Comparison of ENCODE assay signal across 19 cellular contexts in the genomic region with DNA sequence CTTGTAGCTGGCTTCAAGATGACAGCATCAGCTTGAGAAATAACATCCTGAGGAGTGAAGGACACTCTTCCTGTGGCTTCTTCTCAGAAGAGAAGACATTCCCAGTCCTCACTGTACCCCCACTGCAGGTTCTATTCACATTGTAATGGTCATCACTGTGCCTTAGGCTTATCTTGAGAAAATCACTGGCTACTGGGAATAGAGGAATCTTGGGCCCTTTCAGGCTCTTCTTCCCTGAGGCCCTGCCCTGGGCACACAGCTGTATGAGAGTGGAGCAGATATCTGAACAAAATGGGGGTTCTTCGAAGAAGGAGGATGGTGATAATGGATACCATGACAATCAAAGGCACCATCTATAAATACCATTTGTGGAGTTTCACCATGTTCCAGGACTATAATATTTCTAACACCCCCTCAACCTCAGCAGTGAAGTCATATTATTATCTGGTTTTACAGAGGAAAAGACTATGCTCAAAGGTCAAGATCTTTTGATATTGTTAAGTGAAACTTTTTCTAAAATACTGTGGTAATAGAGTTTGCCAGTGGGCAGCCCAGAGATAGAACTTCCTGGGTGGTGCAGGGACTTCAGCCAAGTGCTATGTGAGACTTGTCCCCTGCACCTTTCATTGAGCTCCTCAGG.
DNase-seq lines count a peak whose midpoint lies in the region; ATAC-seq, FAIRE-seq and TF ChIP-seq lines count a peak whose summit lies in the region.
"Had no signal": no experiment of that assay in that cellular context is flagged by ENCODE, and none has a peak within 500 bp of the region (broad histone marks: within the 10 kb centered on the region; RNA-seq: fewer than 3 reads in every experiment).

No MANE protein-coding gene starts in this region.

- POLR2A ChIA-PET in HepG2 (lab: Yijun Ruan, JAX) = no interaction called here

- intact Hi-C loops in activated CD4-positive, alpha-beta T cell treated with anti-CD3 and anti-CD28 coated beads, Interleukin-2, amount 10 ng/mL, durations not matched to agents 24 days and 14 days (cut with micrococcal nuclease) = no loop called here
- intact Hi-C loops in HepG2 (cut with micrococcal nuclease; ENCODE audit: unreplicated experiment) = no loop called here
- intact Hi-C loops in right lobe of liver (cut with DNase I) = no loop called here

- no peaks in the 10 kb centered on the region for H3K36me3 Mint-ChIP-seq in activated CD4-positive, alpha-beta T cell treated with anti-CD3 and anti-CD28 coated beads, Interleukin-2, amount 10 ng/mL, durations not matched to agents 24 days and 14 days (ENCODE audit: low read depth)

- H3K4me3 ChIP-seq in HepG2 (replicated peaks in 1 of 3; ENCODE audit: insufficient read depth in 1 of 3, low read depth in 2 of 3, low read length in 3 of 3) = no peak overlapping the region
- H3K4me3 ChIP-seq in right lobe of liver = no peak overlapping the region
- no peak overlapping the region for H3K4me3 ChIP-seq in mesenchymal stem cell (ENCODE audit: insufficient read depth in 1 of 2, low read depth in 1 of 2, low read length in 2 of 2)
- no peak overlapping the region for H3K4me3 ChIP-seq in subcutaneous abdominal adipose tissue (ENCODE audit: low read depth in 1 of 5, low read length in 5 of 5)
- H3K4me3 ChIP-seq: A549, GM23338 had no signal

- no peak for TF ChIP-seq RAD21 in HepG2 (CRISPR knock-in tag; IDR thresholded peaks at IDR 0.05)

- H2AFZ ChIP-seq in HepG2 (ENCODE audit: low read length) (no peak overlapping the region), mesenchymal stem cell (ENCODE audit: low read depth, low read length) (no peak overlapping the region)
- H2AFZ ChIP-seq: GM23338 had no signal

- H3K9me3 Mint-ChIP-seq in activated CD4-positive, alpha-beta T cell treated with anti-CD3 and anti-CD28 coated beads, Interleukin-2, amount 10 ng/mL, durations not matched to agents 24 days and 14 days = peaks cover 3% of the 10 kb centered on the region
- H3K9me3 Mint-ChIP-seq: CD4-positive, alpha-beta T cell; GM23338 had no signal

- no peak overlapping the region for H3K9ac ChIP-seq in HepG2 (ENCODE audit: insufficient read depth, low read depth, low read length)
- no peak overlapping the region for H3K9ac ChIP-seq in mesenchymal stem cell (ENCODE audit: low read length)
- no peak overlapping the region for H3K9ac ChIP-seq in subcutaneous abdominal adipose tissue (ENCODE audit: low read length in 5 of 5)

- H2BK12ac ChIP-seq in mesenchymal stem cell (ENCODE audit: low read length in 2 of 2) = no peak overlapping the region

- BruUV-seq in HepG2 (replicated peaks; lab: Mats Ljungman, UMichigan) = no TSS peak

- no peak overlapping the region for H2BK120ac ChIP-seq in mesenchymal stem cell (ENCODE audit: low read depth, low read length)

- ATAC-seq in HepG2 = no peak
- ATAC-seq in right lobe of liver = no peak
- no peak for ATAC-seq in HG03378 (IDR thresholded peaks at IDR 0.05; ENCODE audit: unreplicated experiment)
- ATAC-seq: A549, GM23338 had no signal

- DNase-seq in activated CD4-positive, alpha-beta T cell treated with anti-CD3 and anti-CD28 coated beads, Interleukin-2, amount 10 ng/mL, durations not matched to agents 24 days and 14 days = no peak
- no peak for DNase-seq in activated CD4-positive, alpha-beta T cell treated with anti-CD3 and anti-CD28 coated beads for 48 hours
- DNase-seq in HepG2 (ENCODE audit: low spot score) (no peak), right lobe of liver (no peak), mesenchymal stem cell (no peak), DMS153 (lab: John Stamatoyannopoulos, UW) (no peak)
- DNase-seq: AML-193; CD4-positive, alpha-beta T cell; DMS79 treated with DMSO at 0.1 percent for 48 hours; GF-D8; HCEC 1CT had no signal

- no peak overlapping the region for H2AK5ac ChIP-seq in mesenchymal stem cell (ENCODE audit: low read length, severe bottlenecking)

- H3K4me3 Mint-ChIP-seq in activated CD4-positive, alpha-beta T cell treated with anti-CD3 and anti-CD28 coated beads, Interleukin-2, amount 10 ng/mL, durations not matched to agents 24 days and 14 days = no peak overlapping the region
- H3K4me3 Mint-ChIP-seq: CD4-positive, alpha-beta T cell; GM23338 had no signal

- no peak overlapping the region for H3K27ac ChIP-seq in HepG2 (ENCODE audit: extremely low read length, insufficient read depth, low read length)
- no peak overlapping the region for H3K27ac ChIP-seq in right lobe of liver
- no peak overlapping the region for H3K27ac ChIP-seq in mesenchymal stem cell (ENCODE audit: low read length, poor library complexity, severe bottlenecking)
- peak overlapping the region; percentile 86 for H3K27ac ChIP-seq in subcutaneous abdominal adipose tissue (ENCODE audit: low read depth, low read length)
- H3K27ac ChIP-seq: 22Rv1, A549, C4-2B had no signal

- in situ Hi-C loops in HepG2 (cut with HindIII; ENCODE audit: extremely low pct_ligation_motif_present, low pct_unique_long_range_greater_than_20kb) = no loop called here

- H3K4me1 ChIP-seq in HepG2 (ENCODE audit: insufficient read depth, low read length) (peaks cover 26% of the 10 kb centered on the region), right lobe of liver (peaks cover 0 to 6% (median 0%) of the 10 kb centered on the region in 4 donors), mesenchymal stem cell (ENCODE audit: control insufficient read depth, insufficient read depth, low read depth, low read length) (peaks cover 3% of the 10 kb centered on the region), subcutaneous abdominal adipose tissue (ENCODE audit: control insufficient read depth in 5 of 5, insufficient read depth in 5 of 5, low read length in 5 of 5) (peaks cover 7 to 51% (median 40%) of the 10 kb centered on the region in 5 donors)
- H3K4me1 ChIP-seq: A549 had no signal

- H3K9me3 ChIP-seq in HepG2 (ENCODE audit: low read length) (no peaks in the 10 kb centered on the region), right lobe of liver (no peaks in the 10 kb centered on the region), mesenchymal stem cell (ENCODE audit: control insufficient read depth, low read length) (no peaks in the 10 kb centered on the region), subcutaneous abdominal adipose tissue (ENCODE audit: control insufficient read depth in 5 of 5, low read length in 5 of 5) (no peaks in the 10 kb centered on the region)
- H3K9me3 ChIP-seq: A549 had no signal

- H4K20me1 ChIP-seq in HepG2 (ENCODE audit: insufficient read depth, low read length) = no peaks in the 10 kb centered on the region

- H3K27me3 ChIP-seq in HepG2 (ENCODE audit: control insufficient read depth in 1 of 2, insufficient read depth in 2 of 2, low read length in 2 of 2) = peaks cover 4 to 25% of the 10 kb centered on the region in 2 experiments; a peak in 4 of 5 replicates
- no peaks in the 10 kb centered on the region for H3K27me3 ChIP-seq in right lobe of liver
- no peaks in the 10 kb centered on the region for H3K27me3 ChIP-seq in mesenchymal stem cell (ENCODE audit: control insufficient read depth in 1 of 2, insufficient read depth in 1 of 2, low read length in 2 of 2)
- no peaks in the 10 kb centered on the region for H3K27me3 ChIP-seq in subcutaneous abdominal adipose tissue (ENCODE audit: control insufficient read depth in 5 of 5, insufficient read depth in 4 of 5, low read length in 5 of 5)

- H3K79me2 ChIP-seq in HepG2 (ENCODE audit: insufficient read depth, low read length) = no peaks in the 10 kb centered on the region

- no peak overlapping the region for H4K8ac ChIP-seq in mesenchymal stem cell (ENCODE audit: low read length)

- no peak overlapping the region for H2BK5ac ChIP-seq in mesenchymal stem cell (ENCODE audit: low read depth, low read length, poor library complexity, severe bottlenecking)

- no peak overlapping the region for H4K91ac ChIP-seq in mesenchymal stem cell (ENCODE audit: low read length)

- peak overlapping the region in 1 of 2 experiments; percentile 36 for H3K4ac ChIP-seq in mesenchymal stem cell (ENCODE audit: low read depth in 1 of 2, low read length in 2 of 2)

- H3K79me1 ChIP-seq in mesenchymal stem cell (replicated peaks; ENCODE audit: low read length, poor library complexity, severe bottlenecking) = no peaks in the 10 kb centered on the region

- TF ChIP-seq EP300 in HepG2 (IDR thresholded peaks at IDR 0.05; ENCODE audit: low read depth in 2 of 2, low read length in 2 of 2) (no peak), HepG2 (CRISPR knock-in tag; IDR thresholded peaks at IDR 0.05; ENCODE audit: borderline replicate concordance) (no peak)

- TF ChIP-seq CTCF in HepG2 (CRISPR knock-in tag; IDR thresholded peaks at IDR 0.05) (no peak), right lobe of liver (IDR thresholded peaks at IDR 0.05) (no peak)

- no peak overlapping the region for H3K23ac ChIP-seq in mesenchymal stem cell (ENCODE audit: low read length in 2 of 2)

- no peak for FAIRE-seq in HepG2 (lab: Jason Lieb, UNC)
- FAIRE-seq: A549, H54, HTR-8/SVneo had no signal

- H3K4me2 ChIP-seq in HepG2 (ENCODE audit: low read depth, low read length) = peak overlapping the region; percentile 70
- H3K4me2 ChIP-seq in mesenchymal stem cell (ENCODE audit: low read length, poor library complexity, severe bottlenecking) = no peak overlapping the region
- H3K4me2 ChIP-seq: A549, GM23338 had no signal

- H3K27me3 Mint-ChIP-seq in activated CD4-positive, alpha-beta T cell treated with anti-CD3 and anti-CD28 coated beads, Interleukin-2, amount 10 ng/mL, durations not matched to agents 24 days and 14 days = no peaks in the 10 kb centered on the region
- H3K27me3 Mint-ChIP-seq: CD4-positive, alpha-beta T cell had no signal

- H3K36me3 ChIP-seq in HepG2 (replicated peaks in 1 of 2; ENCODE audit: control insufficient read depth in 1 of 2, insufficient read depth in 2 of 2, low read length in 2 of 2) (no peaks in the 10 kb centered on the region), right lobe of liver (no peaks in the 10 kb centered on the region), mesenchymal stem cell (ENCODE audit: control insufficient read depth in 1 of 2, insufficient read depth in 2 of 2, low read depth in 1 of 2, low read length in 2 of 2) (no peaks in the 10 kb centered on the region), subcutaneous abdominal adipose tissue (ENCODE audit: control insufficient read depth in 5 of 5, insufficient read depth in 5 of 5, low read length in 5 of 5) (no peaks in the 10 kb centered on the region)

- no peak overlapping the region for H3K18ac ChIP-seq in mesenchymal stem cell (ENCODE audit: low read depth in 1 of 2, low read length in 2 of 2)

- CTCF ChIA-PET in HepG2 (lab: Yijun Ruan, JAX; ENCODE audit: low intra/inter-chr PET ratio, low total read pairs) = no interaction called here

- no peak overlapping the region for H3K14ac ChIP-seq in mesenchymal stem cell (ENCODE audit: low read length in 2 of 2)

- TF ChIP-seq POLR2A in HepG2 (IDR thresholded peaks at IDR 0.05; ENCODE audit: insufficient read depth in 1 of 2, low read depth in 2 of 2, low read length in 2 of 2) (no peak), right lobe of liver (IDR thresholded peaks at IDR 0.05) (no peak)

- 100% methylated on average over 1 of the region's 1 CpG for WGBS in HepG2 (ENCODE audit: low lambda C conversion rate)
- WGBS in right lobe of liver (ENCODE audit: insufficient coverage, low coverage, low lambda C conversion rate, missing lambda C conversion rate) = 88% methylated on average over 1 of the region's 1 CpG
- no CpG with 5 or more reads among the region's 1 CpG for WGBS in mesenchymal stem cell

- peak overlapping the region; percentile 26 for H3K27ac Mint-ChIP-seq in activated CD4-positive, alpha-beta T cell treated with anti-CD3 and anti-CD28 coated beads, Interleukin-2, amount 10 ng/mL, durations not matched to agents 24 days and 14 days
- H3K27ac Mint-ChIP-seq: CD4-positive, alpha-beta T cell; GM23338 had no signal

- H2BK15ac ChIP-seq in mesenchymal stem cell (ENCODE audit: low read depth, poor library complexity, severe bottlenecking) = peak overlapping the region; percentile 15

- H3K4me1 Mint-ChIP-seq in activated CD4-positive, alpha-beta T cell treated with anti-CD3 and anti-CD28 coated beads, Interleukin-2, amount 10 ng/mL, durations not matched to agents 24 days and 14 days = peaks cover 3% of the 10 kb centered on the region
- H3K4me1 Mint-ChIP-seq: GM23338 had no signal
